ENCODE assay signal across 15 cellular contexts in genomic region chr1:43548285-43549271, GRCh38. TPM values are rescaled to one million over a fixed set of nuclear protein-coding genes. Genes with fewer than 3 reads are reported as not detected.
DNase-seq lines count a peak whose midpoint lies in the region; ATAC-seq and TF ChIP-seq lines count a peak whose summit lies in the region.
"Had no signal": no experiment of that assay in that cellular context is flagged by ENCODE, and none has a peak within 500 bp of the region (broad histone marks: within the 10 kb centered on the region; RNA-seq: fewer than 3 reads in every experiment).

No MANE protein-coding gene starts in this region.

- no peak for TF ChIP-seq POLR2A in ovary (IDR thresholded peaks at IDR 0.05)

- H3K27ac ChIP-seq in HUES64 (ENCODE audit: low read depth, low read length) (peak overlapping the region; percentile 98; the same call in 1 of the 2 replicates), duodenal mucosa (ENCODE audit: low read depth, low read length) (peak overlapping the region; percentile 76), left lung (peak overlapping the region in 1 of 2 donors; percentile 39), substantia nigra (ENCODE audit: low read depth, low read length, poor library complexity, severe bottlenecking) (peak overlapping the region; percentile 97), ovary (peak overlapping the region in 1 of 2 donors; percentile 77)
- H3K27ac ChIP-seq: thoracic aorta had no signal

- H3K4me1 ChIP-seq in HUES64 (ENCODE audit: insufficient read depth, low read length) (peaks cover 56% of the 10 kb centered on the region), duodenal mucosa (ENCODE audit: control insufficient read depth in 1 of 2, insufficient read depth in 2 of 2, low read length in 2 of 2) (peaks cover 90 to 93% of the 10 kb centered on the region in 2 donors), left lung (peaks cover 21 to 27% of the 10 kb centered on the region in 2 donors), ovary (ENCODE audit: insufficient read depth) (peaks cover 12% of the 10 kb centered on the region)

- no peaks in the 10 kb centered on the region for H3K27me3 Mint-ChIP-seq in osteocyte (ENCODE audit: unreplicated experiment)

- DNase-seq in left lung = peak in 1 of 2 donors; percentile 38
- no peak for DNase-seq in substantia nigra (lab: John Stamatoyannopoulos, UW)
- no peak for DNase-seq in NCI-H748 treated with DMSO at 0.1 percent for 48 hours (lab: John Stamatoyannopoulos, UW)
- no peak for DNase-seq in osteocyte (ENCODE audit: extremely low spot score, unreplicated experiment)
- no peak for DNase-seq in ovary
- DNase-seq: activated CD8-positive, alpha-beta memory T cell treated with anti-CD3 and anti-CD28 coated beads, Interleukin-2, amount 10 ng/mL, durations not matched to agents 7 days and 5 days; effector memory CD8-positive, alpha-beta T cell; OCI-M1 had no signal

- no peak overlapping the region for H3K27ac Mint-ChIP-seq in osteocyte (ENCODE audit: unreplicated experiment)
- H3K27ac Mint-ChIP-seq: activated CD8-positive, alpha-beta memory T cell treated with anti-CD3 and anti-CD28 coated beads, Interleukin-2, amount 10 ng/mL, durations not matched to agents 7 days and 5 days; CD14-positive monocyte; effector memory CD8-positive, alpha-beta T cell; IgD-negative memory B cell had no signal

- TF ChIP-seq CTCF in left lung (IDR thresholded peaks at IDR 0.05) (no peak), osteocyte (IDR thresholded peaks at IDR 0.05) (no peak), ovary (IDR thresholded peaks at IDR 0.05) (no peak)

- no peaks in the 10 kb centered on the region for H3K9me3 Mint-ChIP-seq in osteocyte (ENCODE audit: unreplicated experiment)
- H3K9me3 Mint-ChIP-seq: CD14-positive monocyte; effector memory CD8-positive, alpha-beta T cell; IgD-negative memory B cell had no signal

- H3K9ac ChIP-seq in HUES64 (ENCODE audit: low read depth, low read length) = 0 out of 2 replicates have a peak overlapping the region, but pooled peaks have one; percentile 57
- peak overlapping the region; percentile 41 to 48 for H3K9ac ChIP-seq in duodenal mucosa (ENCODE audit: low read depth in 1 of 2, low read length in 2 of 2)

- H3K27me3 ChIP-seq in HUES64 (ENCODE audit: insufficient read depth, low read length) = no peaks in the 10 kb centered on the region
- H3K27me3 ChIP-seq in duodenal mucosa (ENCODE audit: control insufficient read depth in 1 of 2, insufficient read depth in 2 of 2, low read length in 2 of 2) = no peaks in the 10 kb centered on the region
- no peaks in the 10 kb centered on the region for H3K27me3 ChIP-seq in left lung
- H3K27me3 ChIP-seq in ovary = no peaks in the 10 kb centered on the region
- H3K27me3 ChIP-seq: adrenal gland had no signal

- no peaks in the 10 kb centered on the region for H3K4me1 Mint-ChIP-seq in osteocyte (ENCODE audit: unreplicated experiment)

- H3K9me3 ChIP-seq in HUES64 (ENCODE audit: insufficient read depth, low read depth, low read length) (no peaks in the 10 kb centered on the region), duodenal mucosa (ENCODE audit: control insufficient read depth in 1 of 2, low read length in 2 of 2) (no peaks in the 10 kb centered on the region), left lung (no peaks in the 10 kb centered on the region), ovary (no peaks in the 10 kb centered on the region)
- H3K9me3 ChIP-seq: adrenal gland, thoracic aorta had no signal

- H3K4me3 Mint-ChIP-seq in osteocyte (ENCODE audit: unreplicated experiment) = no peak overlapping the region
- H3K4me3 Mint-ChIP-seq: activated CD8-positive, alpha-beta memory T cell treated with anti-CD3 and anti-CD28 coated beads, Interleukin-2, amount 10 ng/mL, durations not matched to agents 7 days and 5 days; CD14-positive monocyte had no signal

- no peak for TF ChIP-seq EP300 in ovary (IDR thresholded peaks at IDR 0.05)

- H3K36me3 ChIP-seq in HUES64 (ENCODE audit: insufficient read depth, low read length) (peaks cover 23% of the 10 kb centered on the region), duodenal mucosa (ENCODE audit: control insufficient read depth in 1 of 2, insufficient read depth in 2 of 2, low read length in 2 of 2) (peaks cover 3 to 4% of the 10 kb centered on the region in 2 donors), left lung (peaks cover 0 to 2% of the 10 kb centered on the region in 2 donors), ovary (no peaks in the 10 kb centered on the region)
- H3K36me3 ChIP-seq: adrenal gland, thoracic aorta had no signal

- H3K4me3 ChIP-seq in HUES64 (ENCODE audit: low read length) = no peak overlapping the region
- H3K4me3 ChIP-seq in duodenal mucosa (ENCODE audit: low read depth in 1 of 2, low read length in 2 of 2) = no peak overlapping the region
- H3K4me3 ChIP-seq in left lung = no peak overlapping the region
- H3K4me3 ChIP-seq in ovary = no peak overlapping the region
- H3K4me3 ChIP-seq: adrenal gland, thoracic aorta had no signal

- intact Hi-C loops in left lung (cut with DNase I) = no loop called here
- intact Hi-C loops in ovary (cut with DNase I) = no loop called here

- WGBS in HUES64 = 86% methylated on average over 18 of the region's 18 CpGs
- 87 to 92% (median 88%) methylated on average over 18 of the region's 18 CpGs for whole genome bisulfite sequencing in ovary, 3 donors

- ATAC-seq in left lung (peak; percentile 9), GM18870 (IDR thresholded peaks at IDR 0.05; ENCODE audit: unreplicated experiment) (no peak)
- ATAC-seq: activated CD8-positive, alpha-beta memory T cell treated with anti-CD3 and anti-CD28 coated beads, Interleukin-2, amount 10 ng/mL, durations not matched to agents 7 days and 5 days; effector memory CD8-positive, alpha-beta T cell had no signal

- H3K36me3 Mint-ChIP-seq in osteocyte (ENCODE audit: unreplicated experiment) = no peaks in the 10 kb centered on the region
- H3K36me3 Mint-ChIP-seq: activated CD8-positive, alpha-beta memory T cell treated with anti-CD3 and anti-CD28 coated beads, Interleukin-2, amount 10 ng/mL, durations not matched to agents 7 days and 5 days; CD14-positive monocyte; IgD-negative memory B cell had no signal

RNA-seq across cellular contexts. Expression of gene PTPRF, which starts 17.9 kb away (rescaled TPM):
- polyA plus RNA-seq in HUES64 (2013, experiment 1 of 2) = 71.1 TPM
- 87.6 TPM for polyA plus RNA-seq in HUES64 (2013, experiment 2 of 2)
- 100 to 1,000 TPM; 123 to 279 TPM for total RNA-seq in left lung
- 37.3 and 45.1 TPM in 2 replicates for total RNA-seq in osteocyte
- total RNA-seq in ovary = 100 to 1,000 TPM in 3 of 7 donors, 10 to 100 TPM in 4; 26.3 to 165 (median 95.5) TPM
- polyA plus RNA-seq in ovary = 10 to 100 TPM; 24.4 to 35.4 TPM
- polyA plus RNA-seq: CD14-positive monocyte, IgD-negative memory B cell had no signal
